8 cellular contexts compared by ENCODE assay signal in genomic region chr1:206106328-206107167, GRCh38. TPM values are rescaled to one million over a fixed set of nuclear protein-coding genes. Genes with fewer than 3 reads are reported as not detected.
A peak's percentile ranks its signal among the peaks of the same experiment; 100 is the strongest.
DNase-seq lines count a peak whose midpoint lies in the region; ATAC-seq and TF ChIP-seq lines count a peak whose summit lies in the region.

No MANE protein-coding gene starts in this region.

- no peaks in the 10 kb centered on the region for H3K36me3 ChIP-seq in OCI-LY1 (ENCODE audit: insufficient read depth, low read length)

- H3K36me3 Mint-ChIP-seq in natural killer cell = no peaks in the 10 kb centered on the region
- no peaks in the 10 kb centered on the region for H3K36me3 Mint-ChIP-seq in stimulated activated memory B cell treated with anti-CD40 and anti-IgM and Interleukin-4, amounts not matched to agents 10 μg/mL and 1 μg/mL and 100 μg/mL, for 72 hours

- no peak for TF ChIP-seq POLR2A in erythroblast (IDR thresholded peaks at IDR 0.05; ENCODE audit: low read length)

- H3K9me2 ChIP-seq in OCI-LY1 (ENCODE audit: low read depth, low read length) = no peaks in the 10 kb centered on the region

- intact Hi-C loops in natural killer cell (cut with micrococcal nuclease) = loop anchor here (1.0 kb wide), 2 partner anchors 187 to 315 kb away; no protein-coding TSS in a partner anchor

- H3K4me1 Mint-ChIP-seq in natural killer cell = no peaks in the 10 kb centered on the region
- peaks cover 18% of the 10 kb centered on the region for H3K4me1 Mint-ChIP-seq in stimulated activated memory B cell treated with anti-CD40 and anti-IgM and Interleukin-4, amounts not matched to agents 10 μg/mL and 1 μg/mL and 100 μg/mL, for 72 hours

- peak; percentile 72 to 91 (median 83) for ATAC-seq in natural killer cell
- ATAC-seq in stimulated activated memory B cell treated with anti-CD40 and anti-IgM and Interleukin-4, amounts not matched to agents 10 μg/mL and 1 μg/mL and 100 μg/mL, for 72 hours = peak; percentile 87
- ATAC-seq in HG03457 (IDR thresholded peaks at IDR 0.05; ENCODE audit: unreplicated experiment) = no peak

- H4K20me1 ChIP-seq in OCI-LY1 (ENCODE audit: insufficient read depth, low read length) = no peaks in the 10 kb centered on the region

- no peak for TF ChIP-seq EP300 in Ishikawa (IDR thresholded peaks at IDR 0.05; ENCODE audit: borderline replicate concordance)

- H3K27ac ChIP-seq in OCI-LY1 (ENCODE audit: low read depth, low read length, poor library complexity, severe bottlenecking) = no peak overlapping the region

- peaks cover 3% of the 10 kb centered on the region for H3K4me1 ChIP-seq in OCI-LY1 (ENCODE audit: insufficient read depth, low read length, severe bottlenecking)

- H3K79me2 ChIP-seq in OCI-LY1 (ENCODE audit: insufficient read depth, low read length) = no peaks in the 10 kb centered on the region

- H3K27ac Mint-ChIP-seq in natural killer cell = no peak overlapping the region
- peak overlapping the region; percentile 26 for H3K27ac Mint-ChIP-seq in stimulated activated memory B cell treated with anti-CD40 and anti-IgM and Interleukin-4, amounts not matched to agents 10 μg/mL and 1 μg/mL and 100 μg/mL, for 72 hours

- TF ChIP-seq RAD21 in Ishikawa (IDR thresholded peaks at IDR 0.05; ENCODE audit: low read depth) = peak; percentile 91

- CTCF ChIA-PET in GM10248 (lab: Yijun Ruan, JAX) = interaction anchor here (0.6 to 18.3 kb wide), 47 partner anchors 9 to 1127 kb away, joined by 3 to 323 read pairs (median 5); partner anchors contain the start of gene CTSE

- no peak overlapping the region for H2AFZ ChIP-seq in OCI-LY1 (ENCODE audit: low read length)

- no peaks in the 10 kb centered on the region for H3K9me3 Mint-ChIP-seq in natural killer cell
- H3K9me3 Mint-ChIP-seq in stimulated activated memory B cell treated with anti-CD40 and anti-IgM and Interleukin-4, amounts not matched to agents 10 μg/mL and 1 μg/mL and 100 μg/mL, for 72 hours = no peaks in the 10 kb centered on the region

- no peak overlapping the region for H3K4me3 ChIP-seq in OCI-LY1 (ENCODE audit: low read depth, low read length, poor library complexity, severe bottlenecking)

- no peak overlapping the region for H3K9ac ChIP-seq in OCI-LY1 (ENCODE audit: low read length)

- DNase-seq in GM10248 (ENCODE audit: extremely low spot score) (peak; percentile 86), erythroblast (lab: John Stamatoyannopoulos, UW) (peak; percentile 77 to 87), natural killer cell (peak; percentile 62)
- peak; percentile 76 for DNase-seq in activated CD8-positive, alpha-beta memory T cell treated with anti-CD3 and anti-CD28 coated beads, Interleukin-2, amount 50 U/mL, for 4 hours

- TF ChIP-seq CTCF in GM10248 (IDR thresholded peaks at IDR 0.05; ENCODE audit: control extremely low read depth, extremely low read depth, low read depth, missing control alignments) (peak; percentile 85), OCI-LY1 (IDR thresholded peaks at IDR 0.05; ENCODE audit: low read length) (peak; percentile 92), natural killer cell (IDR thresholded peaks at IDR 0.05) (peak; percentile 86)

- no peaks in the 10 kb centered on the region for H3K27me3 ChIP-seq in OCI-LY1 (ENCODE audit: insufficient read depth, low read length)

- POLR2A ChIA-PET in GM10248 (lab: Yijun Ruan, JAX) = no interaction called here

- no peak overlapping the region for H3K4me3 Mint-ChIP-seq in natural killer cell
- no peak overlapping the region for H3K4me3 Mint-ChIP-seq in stimulated activated memory B cell treated with anti-CD40 and anti-IgM and Interleukin-4, amounts not matched to agents 10 μg/mL and 1 μg/mL and 100 μg/mL, for 72 hours

- H3K9me3 ChIP-seq in OCI-LY1 (ENCODE audit: low read length) = no peaks in the 10 kb centered on the region

- H3K4me2 ChIP-seq in OCI-LY1 (ENCODE audit: low read length) = no peak overlapping the region

- peaks cover 8 to 12% of the 10 kb centered on the region in 2 donors for H3K27me3 Mint-ChIP-seq in natural killer cell (ENCODE audit: low read depth in 2 of 2)
- H3K27me3 Mint-ChIP-seq in stimulated activated memory B cell treated with anti-CD40 and anti-IgM and Interleukin-4, amounts not matched to agents 10 μg/mL and 1 μg/mL and 100 μg/mL, for 72 hours = no peaks in the 10 kb centered on the region

- H3F3A ChIP-seq in OCI-LY1 (ENCODE audit: insufficient read depth, low read length) = no peaks in the 10 kb centered on the region

TF ChIP-seq in Ishikawa, 13 proteins besides CTCF, POLR2A, EP300 and RAD21:
- TF ChIP-seq NFIC (IDR thresholded peaks at IDR 0.05) = peak; percentile 41; the same call in 1 of the 2 replicates
- no peak for TF ChIP-seq YY1 (IDR thresholded peaks at IDR 0.05; ENCODE audit: low read depth)
- no peak for TF ChIP-seq USF1 (IDR thresholded peaks at IDR 0.05)
- peak; percentile 22; the same call in 1 of the 2 replicates for TF ChIP-seq MAX (IDR thresholded peaks at IDR 0.05)
- TF ChIP-seq CREB1 (IDR thresholded peaks at IDR 0.05; ENCODE audit: low read depth) = no peak
- 0 out of 2 replicates have a peak, but pooled peaks have one; percentile 11 for TF ChIP-seq TEAD4 (IDR thresholded peaks at IDR 0.05)
- no peak for TF ChIP-seq REST (IDR thresholded peaks at IDR 0.05; ENCODE audit: low read depth)
- no peak for TF ChIP-seq CEBPB (IDR thresholded peaks at IDR 0.05)

RNA-seq across cellular contexts. Expression of gene AVPR1B, which starts 10.6 kb away (rescaled TPM):
- not detected for total RNA-seq in natural killer cell

RNA-seq across cellular contexts. Expression of gene RHEX, which starts 53.6 kb away (rescaled TPM):
- total RNA-seq in natural killer cell = 10 to 100 TPM in 1 of 3 donors, under 1 TPM in 1, not detected in 1; 0.24 to 21.3 TPM
